Comparison of ENCODE assay signal across 26 cellular contexts in genomic region chr18:49529596-49529995, GRCh38. TPM values are rescaled to one million over a fixed set of nuclear protein-coding genes. Genes with fewer than 3 reads are reported as not detected.
"Had no signal": no experiment of that assay in that cellular context is flagged by ENCODE, and none has a peak within 500 bp of the region (broad histone marks: within the 10 kb centered on the region; RNA-seq: fewer than 3 reads in every experiment).

No MANE protein-coding gene starts in this region.

- H3K27ac Mint-ChIP-seq: activated B cell treated with CpG ODN at 0.5 μM for 24 hours; activated CD4-positive, alpha-beta T cell treated with anti-CD3 and anti-CD28 coated beads, Interleukin-2, amount 10 ng/mL, durations not matched to agents 24 days and 14 days; activated naive CD4-positive, alpha-beta T cell treated with anti-CD3 and anti-CD28 coated beads for 36 hours; activated naive CD8-positive, alpha-beta T cell had no signal

- H3K27ac ChIP-seq: brain microvascular endothelial cell, SJSA1 had no signal

- H3K27me3 ChIP-seq: brain microvascular endothelial cell, MG63, SJSA1 had no signal

- H3K9me3 Mint-ChIP-seq: activated CD4-positive, alpha-beta T cell treated with anti-CD3 and anti-CD28 coated beads, Interleukin-2, amount 10 ng/mL, durations not matched to agents 24 days and 14 days; activated T-cell treated with anti-CD3 and anti-CD28 coated beads, Interleukin-2, amount 50 U/mL, for 4 hours had no signal

- ATAC-seq: activated T-cell treated with anti-CD3 and anti-CD28 coated beads, Interleukin-2, amount 50 U/mL, for 4 hours; PC-3; SK-N-SH treated with all-trans-retinoic acid at 6 μM for 48 hours had no signal

- H3K4me3 Mint-ChIP-seq: activated B cell treated with CpG ODN at 0.5 μM for 24 hours; activated CD4-positive, alpha-beta T cell treated with anti-CD3 and anti-CD28 coated beads, Interleukin-2, amount 10 ng/mL, durations not matched to agents 24 days and 14 days; activated naive CD4-positive, alpha-beta T cell treated with anti-CD3 and anti-CD28 coated beads for 36 hours; activated naive CD8-positive, alpha-beta T cell; activated T-cell treated with anti-CD3 and anti-CD28 coated beads, Interleukin-2, amount 50 U/mL, for 4 hours had no signal

- DNase-seq: activated B cell treated with CpG ODN at 0.5 μM for 24 hours; activated CD4-positive, alpha-beta T cell treated with anti-CD3 and anti-CD28 coated beads for 1 hour; activated CD4-positive, alpha-beta T cell treated with anti-CD3 and anti-CD28 coated beads, Interleukin-2, amount 10 ng/mL, durations not matched to agents 24 days and 14 days; activated CD4-positive, alpha-beta T cell treated with anti-CD3 and anti-CD28 coated beads, Interleukin-2, amount 50 U/mL, for 48 hours; activated gamma-delta T cell; activated naive CD4-positive, alpha-beta T cell treated with anti-CD3 and anti-CD28 coated beads for 36 hours; activated T-cell treated with anti-CD3 and anti-CD28 coated beads, Interleukin-2, amount 50 U/mL, for 4 hours; amygdala; brain microvascular endothelial cell; MG63; MV-4-11; NCI-H1105; NCI-H1436; NCI-H1694 treated with DMSO at 0.1 percent for 48 hours; NCI-H2029 treated with DMSO at 0.1 percent for 48 hours; NCI-H345; NCI-H510A; NCI-H69; NK-92 treated with Interleukin-12 subunit alpha and Interleukin-12 subunit beta, amount 100 ng/mL, for 24 hours; PC-3; SHP77; SW 1271 had no signal

- H3K4me3 ChIP-seq: MG63, SJSA1 had no signal

- H3K36me3 Mint-ChIP-seq: activated naive CD8-positive, alpha-beta T cell had no signal

- H3K4me1 Mint-ChIP-seq: activated CD4-positive, alpha-beta T cell treated with anti-CD3 and anti-CD28 coated beads, Interleukin-2, amount 10 ng/mL, durations not matched to agents 24 days and 14 days had no signal

- H3K36me3 ChIP-seq: brain microvascular endothelial cell, MG63, SJSA1 had no signal

- H3K9me3 ChIP-seq: MG63, SJSA1 had no signal

RNA-seq across cellular contexts. Expression of gene LIPG, which starts 32.3 kb away (rescaled TPM):
- total RNA-seq: T-helper 1 cell treated with Interleukin-12 subunit alpha and Interleukin-12 subunit beta and Interleukin-4 antibody, amounts not matched to agents 30 ng/mL and 1 ng/mL, for 36 hours had no signal
